Comparison of ENCODE assay signal across 18 cellular contexts in the genomic region with DNA sequence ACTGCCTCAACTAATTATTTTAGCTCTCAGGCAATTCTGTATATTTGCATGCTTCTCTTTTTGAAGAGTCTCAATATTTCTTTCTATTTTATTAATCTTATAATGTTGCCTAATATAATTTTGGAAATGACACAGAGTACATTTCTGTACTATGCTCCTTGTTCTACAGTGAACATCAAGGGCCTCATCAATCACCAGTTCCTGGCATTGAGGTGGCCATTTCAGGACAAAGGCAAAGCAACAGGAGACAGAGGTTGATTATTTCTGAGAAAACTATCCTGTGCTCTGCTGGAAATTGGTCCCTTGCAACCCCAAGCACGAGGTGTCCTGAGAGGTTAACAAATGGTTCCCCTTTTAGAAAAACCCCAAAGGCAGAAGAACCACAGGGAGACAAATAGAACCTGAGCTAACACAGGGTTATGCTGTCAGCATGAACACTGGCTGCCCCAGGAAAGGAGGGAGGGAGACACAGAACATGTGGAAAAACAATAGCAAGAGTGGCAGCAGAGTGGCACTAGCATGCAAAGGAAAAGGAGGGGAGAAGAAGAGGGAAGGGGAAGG.
"Had no signal": no experiment of that assay in that cellular context is flagged by ENCODE, and none has a peak within 500 bp of the region (broad histone marks: within the 10 kb centered on the region; RNA-seq: fewer than 3 reads in every experiment).

No MANE protein-coding gene starts in this region.

- H3K4me3 Mint-ChIP-seq: activated T-helper 1 cell treated with anti-CD3 and anti-CD28 coated beads, Interleukin-12 subunit alpha, Interleukin-12 subunit beta, Interleukin-2, Interleukin-4 antibody, amounts not matched to agents 30 ng/mL and 10 ng/mL and 1 ng/mL, durations not matched to agents 14 hours and 24 hours and 36 hours; nephron progenitor cell; stimulated activated naive CD8-positive, alpha-beta T cell treated with anti-CD3 and anti-CD28 coated beads, Interleukin-15, Interleukin-2, amounts not matched to agents 100 ng/mL and 50 ng/mL, for 24 hours had no signal

- H3K27me3 Mint-ChIP-seq: stimulated activated naive CD8-positive, alpha-beta T cell treated with anti-CD3 and anti-CD28 coated beads, Interleukin-15, Interleukin-2, amounts not matched to agents 100 ng/mL and 50 ng/mL, for 24 hours had no signal

- H3K27ac Mint-ChIP-seq: activated naive CD4-positive, alpha-beta T cell treated with anti-CD3 and anti-CD28 coated beads, Interleukin-2, amount 50 U/mL, for 72 hours; activated T-helper 1 cell treated with anti-CD3 and anti-CD28 coated beads, Interleukin-12 subunit alpha, Interleukin-12 subunit beta, Interleukin-2, Interleukin-4 antibody, amounts not matched to agents 30 ng/mL and 10 ng/mL and 1 ng/mL, durations not matched to agents 14 hours and 24 hours and 36 hours; nephron progenitor cell; stimulated activated naive CD8-positive, alpha-beta T cell treated with anti-CD3 and anti-CD28 coated beads, Interleukin-15, Interleukin-2, amounts not matched to agents 100 ng/mL and 50 ng/mL, for 24 hours had no signal

- H3K27ac ChIP-seq: adrenal gland, breast epithelium, tibial nerve, vagina, VCaP had no signal

- H3K9me3 Mint-ChIP-seq: activated T-helper 1 cell treated with anti-CD3 and anti-CD28 coated beads, Interleukin-12 subunit alpha, Interleukin-12 subunit beta, Interleukin-2, Interleukin-4 antibody, amounts not matched to agents 30 ng/mL and 10 ng/mL and 1 ng/mL, durations not matched to agents 14 hours and 24 hours and 36 hours; stimulated activated naive CD8-positive, alpha-beta T cell treated with anti-CD3 and anti-CD28 coated beads, Interleukin-15, Interleukin-2, amounts not matched to agents 100 ng/mL and 50 ng/mL, for 24 hours had no signal

- H3K4me3 ChIP-seq: adrenal gland, breast epithelium, lung, tibial nerve, vagina had no signal

- DNase-seq: activated CD4-positive, alpha-beta T cell treated with anti-CD3 and anti-CD28 coated beads for 1 hour; activated gamma-delta T cell treated with Interleukin-2 at 50 U/mL for 16 hours; adrenal gland; cerebellar nuclear complex; cortex of kidney; nephron progenitor cell; occipital lobe; retina; stimulated activated CD4-positive, alpha-beta T cell treated with anti-CD3 and anti-CD28 coated beads, Interleukin-1b, Interleukin-23, amount 100 ng/mL, for 48 hours; stimulated activated CD8-positive, alpha-beta memory T cell treated with anti-CD3 and anti-CD28 coated beads, Interleukin-4, amount 100 ng/mL, for 48 hours had no signal

- H3K4me1 ChIP-seq: adrenal gland, tibial nerve had no signal

- H3K27me3 ChIP-seq: adrenal gland, breast epithelium, tibial nerve, vagina had no signal

- H3K36me3 ChIP-seq: adrenal gland, breast epithelium, tibial nerve, vagina had no signal

- H3K36me3 Mint-ChIP-seq: activated naive CD4-positive, alpha-beta T cell treated with anti-CD3 and anti-CD28 coated beads, Interleukin-2, amount 50 U/mL, for 72 hours had no signal

- H3K9me3 ChIP-seq: adrenal gland, breast epithelium, tibial nerve, vagina had no signal
